ENCODE assay signal across 2 cellular contexts in the genomic region with DNA sequence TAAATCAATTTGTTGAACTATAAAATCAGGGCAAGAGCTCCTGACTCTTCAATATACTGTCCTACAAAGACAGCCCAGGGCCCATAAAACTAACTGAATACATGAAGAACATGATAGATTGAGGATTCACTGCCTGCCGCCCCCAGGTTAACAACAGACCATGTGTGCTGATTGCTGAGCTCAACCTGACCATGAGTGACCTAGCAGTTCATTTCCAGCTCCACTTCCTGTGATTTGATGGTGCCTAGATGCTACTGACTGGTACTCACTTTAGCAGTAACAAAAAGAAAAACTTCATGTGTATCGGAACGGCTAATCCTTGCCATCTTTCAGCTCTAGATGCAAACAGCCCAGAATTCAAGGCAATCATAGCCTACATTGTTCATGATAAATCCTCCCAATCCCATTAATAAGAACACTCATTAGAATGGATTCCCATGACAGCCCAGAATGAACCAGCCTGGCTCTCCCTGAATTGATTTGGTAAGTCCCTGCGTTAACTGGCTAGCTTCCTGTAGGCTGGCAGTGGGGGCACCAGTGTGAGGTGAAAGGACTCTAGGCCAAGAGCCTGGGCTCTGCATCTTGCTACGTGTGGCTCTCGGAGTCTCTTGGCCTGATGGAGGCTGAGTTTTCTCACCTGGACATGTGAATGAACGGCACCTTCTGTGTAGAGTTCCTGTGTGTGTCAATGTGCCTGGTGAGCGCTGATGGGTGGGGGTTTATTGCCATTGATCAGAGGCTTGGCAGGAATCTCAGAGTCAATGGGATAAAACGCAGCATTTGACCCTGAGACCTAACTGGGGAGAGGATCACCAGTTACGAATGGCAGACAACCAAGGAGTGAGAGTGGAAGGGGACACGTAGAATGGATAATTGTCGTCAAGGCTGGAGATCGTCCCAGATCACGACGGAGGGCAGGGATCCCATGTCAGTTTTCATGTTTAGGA.
TF ChIP-seq lines count a peak whose summit lies in the region.

No MANE protein-coding gene starts in this region.

TF ChIP-seq in liver, 16 proteins besides CTCF, POLR2A, EP300 and RAD21:
- TF ChIP-seq SP1 (IDR thresholded peaks at IDR 0.05) = peak; percentile 5
- TF ChIP-seq NR2F2 (IDR thresholded peaks at IDR 0.05) = no peak
- peak; percentile 29 to 79 for TF ChIP-seq RXRA (IDR thresholded peaks at IDR 0.05)

TF ChIP-seq in HepG2, 621 proteins besides CTCF, POLR2A, EP300 and RAD21:
- TF ChIP-seq, protein P1, sequence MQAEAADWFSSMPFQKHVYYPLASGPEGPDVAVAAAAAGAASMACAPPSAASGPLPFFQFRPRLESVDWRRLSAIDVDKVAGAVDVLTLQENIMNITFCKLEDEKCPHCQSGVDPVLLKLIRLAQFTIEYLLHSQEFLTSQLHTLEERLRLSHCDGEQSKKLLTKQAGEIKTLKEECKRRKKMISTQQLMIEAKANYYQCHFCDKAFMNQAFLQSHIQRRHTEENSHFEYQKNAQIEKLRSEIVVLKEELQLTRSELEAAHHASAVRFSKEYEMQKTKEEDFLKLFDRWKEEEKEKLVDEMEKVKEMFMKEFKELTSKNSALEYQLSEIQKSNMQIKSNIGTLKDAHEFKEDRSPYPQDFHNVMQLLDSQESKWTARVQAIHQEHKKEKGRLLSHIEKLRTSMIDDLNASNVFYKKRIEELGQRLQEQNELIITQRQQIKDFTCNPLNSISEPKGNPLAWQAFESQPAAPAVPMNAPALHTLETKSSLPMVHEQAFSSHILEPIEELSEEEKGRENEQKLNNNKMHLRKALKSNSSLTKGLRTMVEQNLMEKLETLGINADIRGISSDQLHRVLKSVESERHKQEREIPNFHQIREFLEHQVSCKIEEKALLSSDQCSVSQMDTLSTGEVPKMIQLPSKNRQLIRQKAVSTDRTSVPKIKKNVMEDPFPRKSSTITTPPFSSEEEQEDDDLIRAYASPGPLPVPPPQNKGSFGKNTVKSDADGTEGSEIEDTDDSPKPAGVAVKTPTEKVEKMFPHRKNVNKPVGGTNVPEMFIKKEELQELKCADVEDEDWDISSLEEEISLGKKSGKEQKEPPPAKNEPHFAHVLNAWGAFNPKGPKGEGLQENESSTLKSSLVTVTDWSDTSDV (CRISPR knock-in tag; IDR thresholded peaks at IDR 0.05) = no peak
- TF ChIP-seq HIC2 (CRISPR knock-in tag; IDR thresholded peaks at IDR 0.05; ENCODE audit: low read depth) = no peak
- TF ChIP-seq SP1 (IDR thresholded peaks at IDR 0.05) = no peak
- TF ChIP-seq SP1 (CRISPR knock-in tag; IDR thresholded peaks at IDR 0.05) = no peak
- TF ChIP-seq, protein P2, sequence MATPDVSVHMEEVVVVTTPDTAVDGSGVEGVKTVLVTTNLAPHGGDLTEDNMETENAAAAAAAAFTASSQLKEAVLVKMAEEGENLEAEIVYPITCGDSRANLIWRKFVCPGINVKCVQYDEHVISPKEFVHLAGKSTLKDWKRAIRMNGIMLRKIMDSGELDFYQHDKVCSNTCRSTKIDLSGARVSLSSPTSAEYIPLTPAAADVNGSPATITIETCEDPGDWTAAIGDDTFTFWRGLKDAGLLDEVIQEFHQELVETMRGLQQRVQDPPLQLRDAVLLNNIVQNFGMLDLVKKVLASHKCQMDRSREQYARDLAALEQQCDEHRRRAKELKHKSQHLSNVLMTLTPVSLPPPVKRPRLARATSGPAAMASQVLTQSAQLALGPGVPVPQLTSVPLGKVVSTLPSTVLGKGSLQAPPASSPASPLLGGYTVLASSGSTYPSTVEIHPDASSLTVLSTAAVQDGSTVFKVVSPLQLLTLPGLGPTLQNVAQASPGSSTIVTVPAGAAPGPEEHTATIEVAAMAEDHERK (CRISPR knock-in tag; IDR thresholded peaks at IDR 0.05; ENCODE audit: low read depth) = no peak
- TF ChIP-seq GRHL1 (CRISPR knock-in tag; conservative IDR thresholded peaks at IDR 0.05) = no peak
- TF ChIP-seq POLR2AphosphoS2 (IDR thresholded peaks at IDR 0.05; ENCODE audit: low read depth, low read length) = no peak
